In the genomic region with DNA sequence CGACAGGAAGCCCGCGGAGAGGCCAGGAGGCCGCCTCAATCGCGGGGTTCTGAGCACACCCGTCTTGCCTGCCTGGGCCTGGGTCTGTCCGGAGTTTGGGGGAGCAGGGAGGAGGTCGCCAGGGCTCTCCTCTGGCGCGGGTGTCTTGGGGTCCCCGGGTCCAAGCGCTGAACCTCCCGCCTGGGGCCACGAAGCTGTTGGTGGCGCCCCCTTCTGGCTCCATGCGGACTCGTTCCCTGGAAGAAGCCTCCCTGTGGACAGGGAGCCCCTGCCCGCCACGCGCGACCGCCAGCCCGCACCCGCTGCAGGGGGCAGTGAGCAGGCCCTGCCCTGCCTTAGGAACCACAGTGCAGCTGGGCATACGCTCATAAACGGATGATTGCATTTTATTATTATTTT, we compare ENCODE assay signal across 12 cellular contexts. TPM values are rescaled to one million over a fixed set of nuclear protein-coding genes. Genes with fewer than 3 reads are reported as not detected.
A peak's percentile ranks its signal among the peaks of the same experiment; 100 is the strongest.
DNase-seq lines count a peak whose midpoint lies in the region; TF ChIP-seq lines count a peak whose summit lies in the region.
"Had no signal": no experiment of that assay in that cellular context is flagged by ENCODE, and none has a peak within 500 bp of the region (broad histone marks: within the 10 kb centered on the region; RNA-seq: fewer than 3 reads in every experiment).

No MANE protein-coding gene starts in this region.

- H3K27ac ChIP-seq in A673 (ENCODE audit: low read depth, low read length, poor library complexity, severe bottlenecking) (no peak overlapping the region), caudate nucleus (ENCODE audit: low read depth, low read length) (no peak overlapping the region), breast epithelium (no peak overlapping the region)
- H3K27ac ChIP-seq: uterus, VCaP had no signal

- TF ChIP-seq POLR2A in breast epithelium (IDR thresholded peaks at IDR 0.05): no peak

- POLR2A ChIA-PET in A673 (lab: Charles Lee; ENCODE audit: low non-redundant PET): no interaction called here

- H3K9me3 ChIP-seq in A673 (ENCODE audit: low read depth, low read length, poor library complexity, severe bottlenecking) (no peaks in the 10 kb centered on the region), breast epithelium (no peaks in the 10 kb centered on the region)
- H3K9me3 ChIP-seq: uterus had no signal

- H3K4me1 ChIP-seq in A673 (ENCODE audit: insufficient read depth, low read length, poor library complexity, severe bottlenecking): peaks cover 11% of the 10 kb centered on the region
- no peaks in the 10 kb centered on the region for H3K4me1 ChIP-seq in breast epithelium
- H3K4me1 ChIP-seq: uterus had no signal

- no peaks in the 10 kb centered on the region for H3K27me3 ChIP-seq in A673 (replicated peaks; ENCODE audit: insufficient read depth, low read depth, low read length, poor library complexity)
- no peaks in the 10 kb centered on the region for H3K27me3 ChIP-seq in kidney epithelial cell (ENCODE audit: control insufficient read depth, insufficient read depth, low read length)
- no peaks in the 10 kb centered on the region for H3K27me3 ChIP-seq in breast epithelium
- H3K27me3 ChIP-seq: uterus had no signal

- no peaks in the 10 kb centered on the region for H3K36me3 ChIP-seq in A673 (ENCODE audit: insufficient read depth, low read length, poor library complexity, severe bottlenecking)
- no peaks in the 10 kb centered on the region for H3K36me3 ChIP-seq in kidney epithelial cell (ENCODE audit: control insufficient read depth, insufficient read depth, low read length)
- no peaks in the 10 kb centered on the region for H3K36me3 ChIP-seq in breast epithelium
- H3K36me3 ChIP-seq: uterus had no signal

- no TSS peak for BruUV-seq in A673 (replicated peaks; lab: Mats Ljungman, UMichigan)

- CTCF ChIA-PET in A673 (lab: Charles Lee): no interaction called here

- DNase-seq in A673 (ENCODE audit: low spot score): no peak
- DNase-seq in activated CD8-positive, alpha-beta memory T cell treated with anti-CD3 and anti-CD28 coated beads, Interleukin-2, amount 50 U/mL, for 48 hours: peak; percentile 70
- no peak for DNase-seq in kidney epithelial cell (ENCODE audit: low read depth)
- no peak for DNase-seq in caudate nucleus (lab: John Stamatoyannopoulos, UW)
- DNase-seq in breast epithelium (ENCODE audit: low spot score in 2 of 2): no peak
- DNase-seq in stimulated activated naive CD4-positive, alpha-beta T cell treated with Interleukin-2 at 50 U/mL for 16 hours (lab: John Stamatoyannopoulos, UW): no peak
- DNase-seq in cerebellum (ENCODE audit: low spot score): no peak
- DNase-seq: NCI-H2227 treated with DMSO at 0.1 percent for 48 hours, Right ventricle myocardium superior, uterus had no signal

- TF ChIP-seq CTCF in A673 (conservative IDR thresholded peaks at IDR 0.05; ENCODE audit: low read depth, low read length): peak; percentile 43
- peak; percentile 48 for TF ChIP-seq CTCF in GM12872 (IDR thresholded peaks at IDR 0.05; ENCODE audit: insufficient read depth, low read depth, low read length)
- peak; percentile 32 for TF ChIP-seq CTCF in kidney epithelial cell (IDR thresholded peaks at IDR 0.05; ENCODE audit: insufficient read depth, low read length, poor library complexity, severe bottlenecking)
- no peak for TF ChIP-seq CTCF in breast epithelium (IDR thresholded peaks at IDR 0.05)

- intact Hi-C loops in A673 (cut with micrococcal nuclease; ENCODE audit: unreplicated experiment) (no loop called here), breast epithelium (cut with DNase I; ENCODE audit: low total_unique reads) (loop anchor here (5.0 kb wide), 1 partner anchor 1638 kb away; no protein-coding TSS in a partner anchor)

- no peak overlapping the region for H3K4me3 ChIP-seq in A673 (ENCODE audit: low read depth, low read length, poor library complexity, severe bottlenecking)
- H3K4me3 ChIP-seq in kidney epithelial cell (ENCODE audit: low read depth, low read length): no peak overlapping the region
- no peak overlapping the region for H3K4me3 ChIP-seq in breast epithelium
- H3K4me3 ChIP-seq: uterus had no signal

RNA-seq across cellular contexts. Expression of gene MCUR1, which starts 44.7 kb away (rescaled TPM):
- 49.3 and 56.6 TPM in 2 replicates for total RNA-seq in A673 (2021)
- 15.0 and 16.2 TPM in 2 replicates for total RNA-seq in kidney epithelial cell
- total RNA-seq in breast epithelium: 10 to 100 TPM; 12.8 to 14.9 (median 14.1) TPM
- total RNA-seq in cerebellum: 15.4 TPM

RNA-seq across cellular contexts. Expression of gene RANBP9, which starts 58.0 kb away (rescaled TPM):
- 57.4 and 58.2 TPM in 2 replicates for total RNA-seq in A673 (2021)
- 25.7 and 28.6 TPM in 2 replicates for total RNA-seq in kidney epithelial cell
- 10 to 100 TPM; 43.9 to 51.5 (median 48.0) TPM for total RNA-seq in breast epithelium
- total RNA-seq in cerebellum: 46.8 TPM

Comparison
In these comparisons a context has a peak if more than half of its experiments do, and no peak if none do; other contexts are left out.
1. CTCF ChIP-seq: peak in A673 (single experiment), GM12872 (single experiment) and kidney epithelial cell (single experiment); none in breast epithelium (0 of 3).